17 cellular contexts compared by ENCODE assay signal in genomic region chr12:42691991-42692557, GRCh38.
DNase-seq lines count a peak whose midpoint lies in the region; ATAC-seq, FAIRE-seq and TF ChIP-seq lines count a peak whose summit lies in the region.
"Had no signal": no experiment of that assay in that cellular context is flagged by ENCODE, and none has a peak within 500 bp of the region (broad histone marks: within the 10 kb centered on the region; RNA-seq: fewer than 3 reads in every experiment).

No MANE protein-coding gene starts in this region.

- peak; percentile 19 for FAIRE-seq in K562 (lab: Jason Lieb, UNC)
- FAIRE-seq: keratinocyte had no signal

- in situ Hi-C loops in K562 (cut with MboI), result no loop called here

- no peak for TF ChIP-seq POLR2A in K562 (conservative IDR thresholded peaks at IDR 0.05)

- H3K79me2 ChIP-seq in K562 (ENCODE audit: control insufficient read depth, insufficient read depth, low read length) (no peaks in the 10 kb centered on the region), osteoblast (ENCODE audit: insufficient read depth, low read length) (no peaks in the 10 kb centered on the region)

- H3K4me1 ChIP-seq in K562 (replicated peaks in 1 of 2; ENCODE audit: control insufficient read depth in 2 of 2, insufficient read depth in 2 of 2, low read length in 2 of 2), result no peaks in the 10 kb centered on the region
- peaks cover 5% of the 10 kb centered on the region for H3K4me1 ChIP-seq in osteoblast (ENCODE audit: insufficient read depth, low read length)
- H3K4me1 ChIP-seq: suprapubic skin had no signal

- H3K9me3 ChIP-seq in K562 (replicated peaks; ENCODE audit: control insufficient read depth, insufficient read depth, low read depth, low read length), result no peaks in the 10 kb centered on the region
- H3K9me3 ChIP-seq in osteoblast (ENCODE audit: low read depth, low read length), result no peaks in the 10 kb centered on the region
- H3K9me3 ChIP-seq: suprapubic skin had no signal

- H3K4me3 ChIP-seq in K562 (peak overlapping the region; percentile 22; the same call in 1 of the 2 replicates), osteoblast (ENCODE audit: insufficient read depth, low read length) (peak overlapping the region; percentile 62)
- H3K4me3 ChIP-seq: suprapubic skin had no signal

- intact Hi-C loops in K562 (cut with micrococcal nuclease) (no loop called here), head of caudate nucleus (cut with DNase I) (no loop called here)

- no peaks in the 10 kb centered on the region for H4K20me1 ChIP-seq in K562 (replicated peaks; ENCODE audit: control insufficient read depth, insufficient read depth, low read length)
- H4K20me1 ChIP-seq in osteoblast (ENCODE audit: insufficient read depth, low read length), result no peaks in the 10 kb centered on the region

- no peak overlapping the region for H3K27ac ChIP-seq in K562 (ENCODE audit: extremely low read depth, low read depth, low read length)
- H3K27ac ChIP-seq in osteoblast (ENCODE audit: low read depth, low read length), result no peak overlapping the region
- H3K27ac ChIP-seq: suprapubic skin had no signal

- H3K36me3 ChIP-seq in K562 (ENCODE audit: control insufficient read depth, insufficient read depth, low read length) (no peaks in the 10 kb centered on the region), osteoblast (ENCODE audit: insufficient read depth, low read length) (no peaks in the 10 kb centered on the region)
- H3K36me3 ChIP-seq: suprapubic skin had no signal

- TF ChIP-seq RAD21 in K562 (CRISPR knock-in tag; conservative IDR thresholded peaks at IDR 0.05 in 1 of 2, IDR thresholded peaks at IDR 0.05 in 1 of 2), result no peak

- TF ChIP-seq CTCF in K562 (IDR thresholded peaks at IDR 0.05 in 2 of 3, conservative IDR thresholded peaks at IDR 0.05 in 1 of 3; ENCODE audit: insufficient read depth in 2 of 3, low read depth in 1 of 3, low read length in 3 of 3) (no peak), osteoblast (IDR thresholded peaks at IDR 0.05; ENCODE audit: extremely low read depth, low read depth, low read length) (no peak)

- no peak for TF ChIP-seq EP300 in K562 (IDR thresholded peaks at IDR 0.05; ENCODE audit: low read length)

- H3K27me3 ChIP-seq in K562 (ENCODE audit: control insufficient read depth in 2 of 2, insufficient read depth in 2 of 2, low read length in 2 of 2), result no peaks in the 10 kb centered on the region
- no peaks in the 10 kb centered on the region for H3K27me3 ChIP-seq in osteoblast (ENCODE audit: insufficient read depth, low read length)
- H3K27me3 ChIP-seq: suprapubic skin had no signal

- BruUV-seq in K562 (replicated peaks; lab: Mats Ljungman, UMichigan), result no TSS peak

- no peaks in the 10 kb centered on the region for H3K9me1 ChIP-seq in K562 (ENCODE audit: control insufficient read depth, insufficient read depth, low read length)

- no peak overlapping the region for H3K9ac ChIP-seq in K562 (ENCODE audit: insufficient read depth in 1 of 2, low read depth in 2 of 2, low read length in 2 of 2)

- ATAC-seq in K562 (peak; percentile 58), HG02759 (IDR thresholded peaks at IDR 0.05; ENCODE audit: unreplicated experiment) (no peak)

- H2AFZ ChIP-seq in K562 (ENCODE audit: low read depth, low read length) (peak overlapping the region; percentile 49; the same call in 1 of the 2 replicates), osteoblast (ENCODE audit: low read length) (peak overlapping the region; percentile 54)

- 0 out of 2 replicates have a peak overlapping the region, but pooled peaks have one; percentile 8 for H3K4me2 ChIP-seq in K562 (ENCODE audit: insufficient read depth, low read length)
- peak overlapping the region; percentile 50 for H3K4me2 ChIP-seq in osteoblast (ENCODE audit: insufficient read depth, low read length)

- POLR2A ChIA-PET in K562 (lab: Yijun Ruan, JAX), result interaction anchor here (0.7 kb wide), 1 partner anchor 11 kb away, joined by 3 read pairs; no protein-coding TSS in a partner anchor

- WGBS in K562 (ENCODE audit: insufficient coverage, low coverage, missing lambda C conversion rate), result 10% methylated on average over 8 of the region's 8 CpGs

- peak; percentile 29 for DNase-seq in DMS153 treated with DMSO at 0.1 percent for 48 hours (lab: John Stamatoyannopoulos, UW; ENCODE audit: unreplicated experiment)
- DNase-seq in LoVo (ENCODE audit: low spot score), result peak; percentile 51
- no peak for DNase-seq in K562 (ENCODE audit: extremely low read depth in 1 of 4, low spot score in 3 of 4)
- DNase-seq in osteoblast (ENCODE audit: insufficient read length, low spot score, missing footprints), result no peak
- no peak for DNase-seq in activated gamma-delta T cell (lab: John Stamatoyannopoulos, UW)
- no peak for DNase-seq in head of caudate nucleus
- DNase-seq in activated naive CD4-positive, alpha-beta T cell treated with Interleukin-2 at 50 U/mL for 16 hours, result no peak
- DNase-seq: activated CD4-positive, alpha-beta T cell treated with anti-CD3 and anti-CD28 coated beads, Interleukin-2, amount 10 ng/mL, durations not matched to agents 24 days and 14 days; CD8-positive, alpha-beta memory T cell; foreskin melanocyte; naive B cell; NCI-H1436; retina; SW 1271 had no signal

- CTCF ChIA-PET in K562 (lab: Yijun Ruan, JAX; ENCODE audit: low intra/inter-chr PET ratio), result no interaction called here

TF ChIP-seq in K562, 482 proteins besides CTCF, POLR2A, EP300 and RAD21 (continues in another document):
- TF ChIP-seq, protein P1, sequence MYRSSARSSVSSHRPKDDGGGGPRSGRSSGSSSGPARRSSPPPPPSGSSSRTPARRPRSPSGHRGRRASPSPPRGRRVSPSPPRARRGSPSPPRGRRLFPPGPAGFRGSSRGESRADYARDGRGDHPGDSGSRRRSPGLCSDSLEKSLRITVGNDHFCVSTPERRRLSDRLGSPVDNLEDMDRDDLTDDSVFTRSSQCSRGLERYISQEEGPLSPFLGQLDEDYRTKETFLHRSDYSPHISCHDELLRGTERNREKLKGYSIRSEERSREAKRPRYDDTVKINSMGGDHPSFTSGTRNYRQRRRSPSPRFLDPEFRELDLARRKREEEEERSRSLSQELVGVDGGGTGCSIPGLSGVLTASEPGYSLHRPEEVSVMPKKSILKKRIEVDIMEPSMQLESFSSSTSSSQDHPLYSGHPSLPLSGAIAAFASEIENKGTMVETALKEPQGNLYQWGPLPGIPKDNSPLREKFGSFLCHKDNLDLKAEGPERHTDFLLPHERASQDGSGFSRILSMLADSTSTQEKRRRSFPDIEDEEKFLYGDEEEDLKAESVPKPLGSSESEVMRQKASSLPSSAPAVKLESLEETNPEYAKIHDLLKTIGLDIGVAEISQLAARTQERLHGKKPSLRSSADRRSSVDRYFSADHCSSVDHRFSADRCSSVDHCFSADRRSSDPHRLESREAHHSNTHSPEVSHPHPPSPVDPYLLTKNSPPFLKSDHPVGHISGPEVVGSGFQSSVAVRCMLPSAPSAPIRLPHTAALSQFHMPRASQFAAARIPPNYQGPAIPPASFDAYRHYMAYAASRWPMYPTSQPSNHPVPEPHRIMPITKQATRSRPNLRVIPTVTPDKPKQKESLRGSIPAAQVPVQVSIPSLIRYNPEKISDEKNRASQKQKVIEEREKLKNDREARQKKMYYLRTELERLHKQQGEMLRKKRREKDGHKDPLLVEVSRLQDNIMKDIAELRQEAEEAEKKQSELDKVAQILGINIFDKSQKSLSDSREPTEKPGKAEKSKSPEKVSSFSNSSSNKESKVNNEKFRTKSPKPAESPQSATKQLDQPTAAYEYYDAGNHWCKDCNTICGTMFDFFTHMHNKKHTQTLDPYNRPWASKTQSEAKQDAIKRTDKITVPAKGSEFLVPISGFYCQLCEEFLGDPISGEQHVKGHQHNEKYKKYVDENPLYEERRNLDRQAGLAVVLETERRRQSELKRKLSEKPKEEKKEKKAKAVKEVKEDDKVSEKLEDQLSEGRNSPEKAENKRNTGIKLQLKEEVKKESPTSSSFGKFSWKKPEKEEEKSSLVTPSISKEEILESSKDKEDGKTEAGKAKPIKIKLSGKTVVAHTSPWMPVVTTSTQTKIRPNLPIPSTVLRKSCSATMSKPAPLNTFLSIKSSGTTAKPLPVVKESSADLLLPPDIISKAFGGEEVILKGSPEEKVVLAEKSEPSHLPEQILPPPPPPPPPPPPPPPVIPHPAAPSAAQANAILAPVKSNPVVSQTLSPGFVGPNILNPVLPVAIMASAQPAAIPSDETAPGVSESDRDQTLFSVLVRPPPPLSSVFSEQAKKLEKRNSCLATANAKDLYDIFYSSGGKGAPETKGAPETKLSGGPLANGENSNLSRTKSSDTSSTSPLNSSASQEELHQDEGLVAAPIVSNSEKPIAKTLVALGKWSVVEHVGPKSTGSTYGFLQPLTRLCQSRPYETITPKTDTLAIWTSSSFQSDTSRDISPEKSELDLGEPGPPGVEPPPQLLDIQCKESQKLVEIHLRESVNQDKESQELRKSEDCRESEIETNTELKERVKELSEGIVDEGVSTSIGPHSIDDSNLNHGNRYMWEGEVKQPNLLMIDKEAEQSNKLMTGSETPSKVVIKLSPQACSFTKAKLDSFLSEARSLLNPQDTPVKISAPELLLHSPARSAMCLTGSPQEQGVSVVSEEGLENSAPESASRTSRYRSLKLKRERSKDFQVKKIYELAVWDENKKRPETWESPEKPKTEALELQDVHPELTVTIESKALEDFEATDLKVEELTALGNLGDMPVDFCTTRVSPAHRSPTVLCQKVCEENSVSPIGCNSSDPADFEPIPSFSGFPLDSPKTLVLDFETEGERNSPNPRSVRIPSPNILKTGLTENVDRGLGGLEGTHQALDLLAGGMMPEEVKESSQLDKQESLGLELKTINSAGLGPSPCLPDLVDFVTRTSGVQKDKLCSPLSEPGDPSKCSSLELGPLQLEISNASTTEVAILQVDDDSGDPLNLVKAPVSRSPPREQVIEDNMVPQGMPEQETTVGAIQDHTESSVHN (IDR thresholded peaks at IDR 0.05; ENCODE audit: borderline replicate concordance in 1 of 2, low read depth in 1 of 2), result no peak
- no peak for TF ChIP-seq ZBTB7A (IDR thresholded peaks at IDR 0.05; ENCODE audit: borderline replicate concordance, control insufficient read depth, low read depth, low read length)

Comparison
In these comparisons a context has a peak if more than half of its experiments do, and no peak if none do; other contexts are left out.
1. DNase-seq: peak in DMS153 treated with DMSO at 0.1 percent for 48 hours (single experiment) and LoVo (single experiment); none in K562 (0 of 4), osteoblast (single experiment), activated gamma-delta T cell (single experiment), head of caudate nucleus (0 of 42) and activated naive CD4-positive, alpha-beta T cell treated with Interleukin-2 at 50 U/mL for 16 hours (single experiment).